1 cellular context compared by ENCODE assay signal in genomic region chr2:20444993-20445910, GRCh38.
TF ChIP-seq lines count a peak whose summit lies in the region.

No MANE protein-coding gene starts in this region.

TF ChIP-seq in IMR-90, 13 proteins besides CTCF, POLR2A, EP300 and RAD21 (continued from another document):
- TF ChIP-seq ELK1 (IDR thresholded peaks at IDR 0.05; ENCODE audit: borderline replicate concordance, low read depth, low read length), result no peak
- no peak for TF ChIP-seq MAFK (IDR thresholded peaks at IDR 0.05; ENCODE audit: low read depth, low read length)
- no peak for TF ChIP-seq USF2 (IDR thresholded peaks at IDR 0.05; ENCODE audit: low read depth, low read length)
- no peak for TF ChIP-seq NFE2L2 (IDR thresholded peaks at IDR 0.05; ENCODE audit: low read depth, low read length)
- no peak for TF ChIP-seq MXI1 (IDR thresholded peaks at IDR 0.05; ENCODE audit: borderline replicate concordance, low read depth, low read length)
- TF ChIP-seq MAZ (IDR thresholded peaks at IDR 0.05; ENCODE audit: borderline replicate concordance, low read depth, low read length), result no peak
- no peak for TF ChIP-seq RCOR1 (IDR thresholded peaks at IDR 0.05; ENCODE audit: insufficient replicate concordance, low read length)
- TF ChIP-seq BHLHE40 (IDR thresholded peaks at IDR 0.05; ENCODE audit: low read depth, low read length), result no peak
- no peak for TF ChIP-seq FOS (IDR thresholded peaks at IDR 0.05; ENCODE audit: low read depth, low read length)
- no peak for TF ChIP-seq CEBPB (IDR thresholded peaks at IDR 0.05; ENCODE audit: low read depth, low read length)
- no peak for TF ChIP-seq SMC3 (IDR thresholded peaks at IDR 0.05; ENCODE audit: low read depth, low read length)
- TF ChIP-seq RFX5 (IDR thresholded peaks at IDR 0.05; ENCODE audit: low read depth, low read length), result no peak
